In the genomic region with DNA sequence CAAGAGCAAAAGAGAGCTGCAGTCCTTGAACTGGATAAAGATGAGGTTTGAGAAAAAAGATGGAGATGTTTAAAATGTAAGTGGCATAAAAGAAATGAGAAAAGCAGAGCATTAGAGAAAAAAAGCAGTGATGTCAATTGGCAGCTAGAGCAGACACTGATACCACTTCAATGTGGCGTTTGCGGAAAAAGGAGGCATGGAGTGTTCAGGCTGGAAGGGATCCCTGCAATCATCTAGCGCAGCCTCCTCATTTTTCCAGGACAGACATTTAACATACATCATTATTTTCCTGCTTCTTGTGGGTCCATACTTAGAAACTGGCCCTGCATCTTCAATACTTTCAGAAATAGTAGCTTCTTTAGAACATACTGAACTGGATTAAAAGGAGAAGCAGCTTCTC, we compare ENCODE assay signal across 1 cellular context.
TF ChIP-seq lines count a peak whose summit lies in the region.

No MANE protein-coding gene starts in this region.

TF ChIP-seq in GM23338, 12 proteins besides CTCF, POLR2A, EP300 and RAD21 (continued from another document):
- TF ChIP-seq, protein P1, sequence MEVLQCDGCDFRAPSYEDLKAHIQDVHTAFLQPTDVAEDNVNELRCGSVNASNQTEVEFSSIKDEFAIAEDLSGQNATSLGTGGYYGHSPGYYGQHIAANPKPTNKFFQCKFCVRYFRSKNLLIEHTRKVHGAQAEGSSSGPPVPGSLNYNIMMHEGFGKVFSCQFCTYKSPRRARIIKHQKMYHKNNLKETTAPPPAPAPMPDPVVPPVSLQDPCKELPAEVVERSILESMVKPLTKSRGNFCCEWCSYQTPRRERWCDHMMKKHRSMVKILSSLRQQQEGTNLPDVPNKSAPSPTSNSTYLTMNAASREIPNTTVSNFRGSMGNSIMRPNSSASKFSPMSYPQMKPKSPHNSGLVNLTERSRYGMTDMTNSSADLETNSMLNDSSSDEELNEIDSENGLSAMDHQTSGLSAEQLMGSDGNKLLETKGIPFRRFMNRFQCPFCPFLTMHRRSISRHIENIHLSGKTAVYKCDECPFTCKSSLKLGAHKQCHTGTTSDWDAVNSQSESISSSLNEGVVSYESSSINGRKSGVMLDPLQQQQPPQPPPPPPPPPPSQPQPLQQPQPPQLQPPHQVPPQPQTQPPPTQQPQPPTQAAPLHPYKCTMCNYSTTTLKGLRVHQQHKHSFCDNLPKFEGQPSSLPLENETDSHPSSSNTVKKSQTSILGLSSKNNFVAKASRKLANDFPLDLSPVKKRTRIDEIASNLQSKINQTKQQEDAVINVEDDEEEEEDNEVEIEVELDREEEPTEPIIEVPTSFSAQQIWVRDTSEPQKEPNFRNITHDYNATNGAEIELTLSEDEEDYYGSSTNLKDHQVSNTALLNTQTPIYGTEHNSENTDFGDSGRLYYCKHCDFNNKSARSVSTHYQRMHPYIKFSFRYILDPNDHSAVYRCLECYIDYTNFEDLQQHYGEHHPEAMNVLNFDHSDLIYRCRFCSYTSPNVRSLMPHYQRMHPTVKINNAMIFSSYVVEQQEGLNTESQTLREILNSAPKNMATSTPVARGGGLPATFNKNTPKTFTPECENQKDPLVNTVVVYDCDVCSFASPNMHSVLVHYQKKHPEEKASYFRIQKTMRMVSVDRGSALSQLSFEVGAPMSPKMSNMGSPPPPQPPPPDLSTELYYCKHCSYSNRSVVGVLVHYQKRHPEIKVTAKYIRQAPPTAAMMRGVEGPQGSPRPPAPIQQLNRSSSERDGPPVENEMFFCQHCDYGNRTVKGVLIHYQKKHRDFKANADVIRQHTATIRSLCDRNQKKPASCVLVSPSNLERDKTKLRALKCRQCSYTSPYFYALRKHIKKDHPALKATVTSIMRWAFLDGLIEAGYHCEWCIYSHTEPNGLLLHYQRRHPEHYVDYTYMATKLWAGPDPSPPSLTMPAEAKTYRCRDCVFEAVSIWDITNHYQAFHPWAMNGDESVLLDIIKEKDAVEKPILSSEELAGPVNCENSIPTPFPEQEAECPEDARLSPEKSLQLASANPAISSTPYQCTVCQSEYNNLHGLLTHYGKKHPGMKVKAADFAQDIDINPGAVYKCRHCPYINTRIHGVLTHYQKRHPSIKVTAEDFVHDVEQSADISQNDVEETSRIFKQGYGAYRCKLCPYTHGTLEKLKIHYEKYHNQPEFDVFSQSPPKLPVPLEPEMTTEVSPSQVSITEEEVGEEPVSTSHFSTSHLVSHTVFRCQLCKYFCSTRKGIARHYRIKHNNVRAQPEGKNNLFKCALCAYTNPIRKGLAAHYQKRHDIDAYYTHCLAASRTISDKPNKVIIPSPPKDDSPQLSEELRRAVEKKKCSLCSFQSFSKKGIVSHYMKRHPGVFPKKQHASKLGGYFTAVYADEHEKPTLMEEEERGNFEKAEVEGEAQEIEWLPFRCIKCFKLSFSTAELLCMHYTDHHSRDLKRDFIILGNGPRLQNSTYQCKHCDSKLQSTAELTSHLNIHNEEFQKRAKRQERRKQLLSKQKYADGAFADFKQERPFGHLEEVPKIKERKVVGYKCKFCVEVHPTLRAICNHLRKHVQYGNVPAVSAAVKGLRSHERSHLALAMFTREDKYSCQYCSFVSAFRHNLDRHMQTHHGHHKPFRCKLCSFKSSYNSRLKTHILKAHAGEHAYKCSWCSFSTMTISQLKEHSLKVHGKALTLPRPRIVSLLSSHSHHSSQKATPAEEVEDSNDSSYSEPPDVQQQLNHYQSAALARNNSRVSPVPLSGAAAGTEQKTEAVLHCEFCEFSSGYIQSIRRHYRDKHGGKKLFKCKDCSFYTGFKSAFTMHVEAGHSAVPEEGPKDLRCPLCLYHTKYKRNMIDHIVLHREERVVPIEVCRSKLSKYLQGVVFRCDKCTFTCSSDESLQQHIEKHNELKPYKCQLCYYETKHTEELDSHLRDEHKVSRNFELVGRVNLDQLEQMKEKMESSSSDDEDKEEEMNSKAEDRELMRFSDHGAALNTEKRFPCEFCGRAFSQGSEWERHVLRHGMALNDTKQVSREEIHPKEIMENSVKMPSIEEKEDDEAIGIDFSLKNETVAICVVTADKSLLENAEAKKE (CRISPR knock-in tag; IDR thresholded peaks at IDR 0.05): no peak
- TF ChIP-seq ZNF114 (CRISPR knock-in tag; IDR thresholded peaks at IDR 0.05): no peak
